ENCODE assay signal across 31 cellular contexts in the genomic region with DNA sequence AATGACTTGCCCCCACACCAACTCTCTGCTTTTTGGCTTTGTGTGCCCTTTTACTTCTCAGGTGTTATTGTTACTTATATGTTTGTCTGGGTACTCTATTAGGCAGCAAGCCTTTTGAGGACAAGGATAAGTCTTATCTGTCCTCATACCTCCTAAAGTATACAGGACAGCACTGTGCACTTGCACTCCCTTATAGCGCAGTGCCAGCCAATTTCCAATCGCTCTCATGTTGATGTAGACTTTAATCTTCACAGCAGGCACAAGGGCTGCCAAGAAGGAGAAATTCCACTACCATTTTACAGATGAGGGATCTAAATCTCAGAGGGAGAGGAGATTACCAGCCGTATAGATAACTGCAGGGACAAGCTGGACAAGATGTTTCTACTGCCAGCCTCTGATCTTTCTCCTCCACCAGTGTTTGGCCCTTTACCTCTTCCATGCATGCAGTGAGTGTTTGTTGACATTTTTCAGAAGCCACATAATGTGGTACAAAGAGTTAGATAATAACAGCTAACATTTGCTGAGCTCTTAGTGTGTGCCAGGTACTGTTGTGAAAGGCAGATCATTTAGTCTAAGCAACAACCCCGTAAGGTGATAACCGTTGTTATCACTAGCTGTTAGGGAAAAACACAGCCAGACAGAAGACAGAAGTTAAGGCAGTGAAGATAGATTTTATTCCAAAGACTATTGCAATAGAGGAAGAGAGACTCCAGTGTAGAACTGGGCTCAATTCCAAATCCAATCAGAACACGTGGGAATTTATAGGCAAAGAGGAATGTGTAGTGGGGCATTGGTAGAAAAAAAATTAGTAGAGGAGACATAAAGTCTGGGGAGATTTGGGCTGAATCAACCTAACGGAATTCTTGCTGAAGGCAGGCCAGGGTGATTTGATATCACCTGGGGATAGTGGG. TPM values are rescaled to one million over a fixed set of nuclear protein-coding genes. Genes with fewer than 3 reads are reported as not detected.
DNase-seq lines count a peak whose midpoint lies in the region; ATAC-seq and TF ChIP-seq lines count a peak whose summit lies in the region.
"Had no signal": no experiment of that assay in that cellular context is flagged by ENCODE, and none has a peak within 500 bp of the region (broad histone marks: within the 10 kb centered on the region; RNA-seq: fewer than 3 reads in every experiment).

No MANE protein-coding gene starts in this region.

- H3K4me1 ChIP-seq in HEK293 (ENCODE audit: control insufficient read depth, insufficient read depth, low read length) = no peaks in the 10 kb centered on the region
- H3K4me1 ChIP-seq: psoas muscle, uterus had no signal

- DNase-seq in AG08395 (ENCODE audit: low spot score) = peak; percentile 21
- peak; percentile 11 for DNase-seq in Caki2 (ENCODE audit: low read depth)
- DNase-seq in GM19240 (ENCODE audit: insufficient read length, low spot score) = no peak
- DNase-seq in stimulated activated CD4-positive, alpha-beta T cell treated with anti-CD3 and anti-CD28 coated beads, Interleukin-4, amount 100 ng/mL, for 24 hours = no peak
- DNase-seq: activated CD4-positive, alpha-beta memory T cell treated with anti-CD3 and anti-CD28 coated beads for 36 hours; activated CD8-positive, alpha-beta memory T cell treated with anti-CD3 and anti-CD28 coated beads, Interleukin-2, amount 50 U/mL, for 4 hours; activated naive CD4-positive, alpha-beta T cell treated with anti-CD3 and anti-CD28 coated beads, Interleukin-2, amount 10 ng/mL, durations not matched to agents 7 days and 5 days; amniotic stem cell; CD4-positive, CD25-positive, alpha-beta regulatory T cell; DMS 273 treated with DMSO at 0.1 percent for 48 hours; effector CD4-positive, alpha-beta T cell; GF-D8; natural killer cell; NCI-H2081 treated with DMSO at 0.1 percent for 48 hours; NCI-H524 treated with DMSO at 0.1 percent for 48 hours; occipital lobe; psoas muscle; SK-N-SH; stimulated activated naive CD8-positive, alpha-beta T cell treated with anti-CD3 and anti-CD28 coated beads, Interleukin-15, Interleukin-2, amounts not matched to agents 100 U/mL and 50 U/mL, for 24 hours; uterus had no signal

- POLR2A ChIA-PET in HEK293 (lab: Yijun Ruan, JAX) = no interaction called here

- in situ Hi-C loops in Caki2 (cut with HindIII; ENCODE audit: low pct_unique_long_range_greater_than_20kb, low sequenced_read_pairs) = no loop called here

- no peaks in the 10 kb centered on the region for H3K9me3 ChIP-seq in HEK293 (ENCODE audit: control insufficient read depth, insufficient read depth, low read depth, low read length)
- H3K9me3 ChIP-seq: psoas muscle, SK-N-SH, thoracic aorta, uterus had no signal

- no peak overlapping the region for H3K4me3 ChIP-seq in HEK293 (ENCODE audit: low read depth, low read length)
- H3K4me3 ChIP-seq: psoas muscle, thoracic aorta, uterus had no signal

- no peak overlapping the region for H3K27ac ChIP-seq in HEK293 (ENCODE audit: extremely low read depth, low read depth, low read length)
- H3K27ac ChIP-seq in VCaP = peak overlapping the region; percentile 55; the same call in 1 of the 2 replicates
- H3K27ac ChIP-seq: epithelial cell of prostate, psoas muscle, thoracic aorta, uterus had no signal

- no peak for TF ChIP-seq CTCF in HEK293 (tag by site-specific recombination; IDR thresholded peaks at IDR 0.05)
- no peak for TF ChIP-seq CTCF in VCaP (conservative IDR thresholded peaks at IDR 0.05)

- H3K36me3 ChIP-seq in HEK293 (ENCODE audit: control insufficient read depth in 2 of 2, insufficient read depth in 1 of 2, low read length in 2 of 2) = no peaks in the 10 kb centered on the region
- H3K36me3 ChIP-seq: thoracic aorta, uterus had no signal

- no peak for ATAC-seq in GM18909 (IDR thresholded peaks at IDR 0.05; ENCODE audit: poor library complexity, unreplicated experiment)
- ATAC-seq: activated CD4-positive, CD25-positive, alpha-beta regulatory T cell treated with anti-CD3 and anti-CD28 coated beads, Interleukin-2, amount 50 U/mL, for 24 hours; natural killer cell; psoas muscle; stimulated activated naive CD8-positive, alpha-beta T cell treated with anti-CD3 and anti-CD28 coated beads, Interleukin-15, Interleukin-2, amounts not matched to agents 100 U/mL and 50 U/mL, for 24 hours had no signal

- CTCF ChIA-PET in HEK293 (lab: Yijun Ruan, JAX) = interaction anchor here (1.4 to 1.8 kb wide), 2 partner anchors 24 to 321 kb away, joined by 6 read pairs; no protein-coding TSS in a partner anchor

TF ChIP-seq in HEK293, 187 proteins besides CTCF, POLR2A, EP300 and RAD21:
- TF ChIP-seq, protein P1, sequence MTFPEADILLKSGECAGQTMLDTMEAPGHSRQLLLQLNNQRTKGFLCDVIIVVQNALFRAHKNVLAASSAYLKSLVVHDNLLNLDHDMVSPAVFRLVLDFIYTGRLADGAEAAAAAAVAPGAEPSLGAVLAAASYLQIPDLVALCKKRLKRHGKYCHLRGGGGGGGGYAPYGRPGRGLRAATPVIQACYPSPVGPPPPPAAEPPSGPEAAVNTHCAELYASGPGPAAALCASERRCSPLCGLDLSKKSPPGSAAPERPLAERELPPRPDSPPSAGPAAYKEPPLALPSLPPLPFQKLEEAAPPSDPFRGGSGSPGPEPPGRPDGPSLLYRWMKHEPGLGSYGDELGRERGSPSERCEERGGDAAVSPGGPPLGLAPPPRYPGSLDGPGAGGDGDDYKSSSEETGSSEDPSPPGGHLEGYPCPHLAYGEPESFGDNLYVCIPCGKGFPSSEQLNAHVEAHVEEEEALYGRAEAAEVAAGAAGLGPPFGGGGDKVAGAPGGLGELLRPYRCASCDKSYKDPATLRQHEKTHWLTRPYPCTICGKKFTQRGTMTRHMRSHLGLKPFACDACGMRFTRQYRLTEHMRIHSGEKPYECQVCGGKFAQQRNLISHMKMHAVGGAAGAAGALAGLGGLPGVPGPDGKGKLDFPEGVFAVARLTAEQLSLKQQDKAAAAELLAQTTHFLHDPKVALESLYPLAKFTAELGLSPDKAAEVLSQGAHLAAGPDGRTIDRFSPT (tag by site-specific recombination; IDR thresholded peaks at IDR 0.05) = 0 out of 2 replicates have a peak, but pooled peaks have one; percentile 20
- TF ChIP-seq, protein P2, sequence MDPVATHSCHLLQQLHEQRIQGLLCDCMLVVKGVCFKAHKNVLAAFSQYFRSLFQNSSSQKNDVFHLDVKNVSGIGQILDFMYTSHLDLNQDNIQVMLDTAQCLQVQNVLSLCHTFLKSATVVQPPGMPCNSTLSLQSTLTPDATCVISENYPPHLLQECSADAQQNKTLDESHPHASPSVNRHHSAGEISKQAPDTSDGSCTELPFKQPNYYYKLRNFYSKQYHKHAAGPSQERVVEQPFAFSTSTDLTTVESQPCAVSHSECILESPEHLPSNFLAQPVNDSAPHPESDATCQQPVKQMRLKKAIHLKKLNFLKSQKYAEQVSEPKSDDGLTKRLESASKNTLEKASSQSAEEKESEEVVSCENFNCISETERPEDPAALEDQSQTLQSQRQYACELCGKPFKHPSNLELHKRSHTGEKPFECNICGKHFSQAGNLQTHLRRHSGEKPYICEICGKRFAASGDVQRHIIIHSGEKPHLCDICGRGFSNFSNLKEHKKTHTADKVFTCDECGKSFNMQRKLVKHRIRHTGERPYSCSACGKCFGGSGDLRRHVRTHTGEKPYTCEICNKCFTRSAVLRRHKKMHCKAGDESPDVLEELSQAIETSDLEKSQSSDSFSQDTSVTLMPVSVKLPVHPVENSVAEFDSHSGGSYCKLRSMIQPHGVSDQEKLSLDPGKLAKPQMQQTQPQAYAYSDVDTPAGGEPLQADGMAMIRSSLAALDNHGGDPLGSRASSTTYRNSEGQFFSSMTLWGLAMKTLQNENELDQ (tag by site-specific recombination; IDR thresholded peaks at IDR 0.05; ENCODE audit: low read depth) = no peak

RNA-seq across cellular contexts. Expression of a gene that starts 30.0 kb away (rescaled TPM):
- 219 and 309 TPM in 2 replicates for total RNA-seq in Caki2 (2014; rRNA removed; shearing (Covaris generic); ENCODE audit: low replicate concordance)
- total RNA-seq: activated CD4-positive, alpha-beta memory T cell treated with anti-CD3 and anti-CD28 coated beads for 36 hours; activated T-helper 1 cell treated with anti-CD3 and anti-CD28 coated beads, Interleukin-12 subunit alpha, Interleukin-12 subunit beta, Interleukin-2, Interleukin-4 antibody, amounts not matched to agents 30 ng/mL and 10 ng/mL and 1 ng/mL, durations not matched to agents 14 hours and 24 hours and 36 hours; CD4-positive, CD25-positive, alpha-beta regulatory T cell; glomerular endothelial cell; lower leg skin; mononuclear cell; natural killer cell; psoas muscle; skeletal muscle tissue; thoracic aorta had no signal

Comparison
In these comparisons a context has a peak if more than half of its experiments do, and no peak if none do; other contexts are left out.
1. DNase-seq: peak in AG08395 (single experiment) and Caki2 (single experiment); none in GM19240 (single experiment) and stimulated activated CD4-positive, alpha-beta T cell treated with anti-CD3 and anti-CD28 coated beads, Interleukin-4, amount 100 ng/mL, for 24 hours (single experiment).